ENCODE assay signal across 10 cellular contexts in genomic region chrX:153334654-153335295, GRCh38. TPM values are rescaled to one million over a fixed set of nuclear protein-coding genes. Genes with fewer than 3 reads are reported as not detected.
DNase-seq lines count a peak whose midpoint lies in the region; ATAC-seq, FAIRE-seq and TF ChIP-seq lines count a peak whose summit lies in the region.
"Had no signal": no experiment of that assay in that cellular context is flagged by ENCODE, and none has a peak within 500 bp of the region (broad histone marks: within the 10 kb centered on the region; RNA-seq: fewer than 3 reads in every experiment).

No MANE protein-coding gene starts in this region.

- H3K4me1 Mint-ChIP-seq in activated CD4-positive, alpha-beta T cell treated with anti-CD3 and anti-CD28 coated beads for 36 hours, result peaks cover 50% of the 10 kb centered on the region

- H3K36me3 ChIP-seq in kidney (ENCODE audit: control insufficient read depth in 1 of 2, insufficient read depth in 2 of 2, low read length in 2 of 2) (no peaks in the 10 kb centered on the region), suprapubic skin (no peaks in the 10 kb centered on the region)

- intact Hi-C loops in activated CD4-positive, alpha-beta T cell treated with anti-CD3 and anti-CD28 coated beads for 36 hours (cut with DNase I, micrococcal nuclease), result loop anchor here (1.0 to 10.0 kb wide), 7 partner anchors 136 to 1937 kb away; partner anchors contain the start of genes CCNQ (in 1 of the 2), HAUS7 (in 1 of the 2) and VMA21 (in 1 of the 2)
- intact Hi-C loops in kidney (cut with DNase I), result no loop called here

- H3K27me3 ChIP-seq in suprapubic skin, result no peaks in the 10 kb centered on the region

- POLR2A ChIA-PET in activated CD4-positive, alpha-beta T cell treated with anti-CD3 and anti-CD28 coated beads for 36 hours (lab: Charles Lee), result no interaction called here

- TF ChIP-seq CTCF in kidney (IDR thresholded peaks at IDR 0.05; ENCODE audit: borderline replicate concordance, extremely low read depth, insufficient read depth) (no peak), suprapubic skin (IDR thresholded peaks at IDR 0.05) (no peak)

- CTCF ChIA-PET in activated CD4-positive, alpha-beta T cell treated with anti-CD3 and anti-CD28 coated beads for 36 hours (lab: Charles Lee), result interaction anchor here (0.6 kb wide), 1 partner anchor 83 kb away, joined by 3 read pairs; no protein-coding TSS in a partner anchor

- 62% methylated on average over 15 of the region's 16 CpGs for WGBS in suprapubic skin

- peak overlapping the region; percentile 80 for H3K4me3 Mint-ChIP-seq in activated CD4-positive, alpha-beta T cell treated with anti-CD3 and anti-CD28 coated beads for 36 hours

- H3K27ac Mint-ChIP-seq in activated CD4-positive, alpha-beta T cell treated with anti-CD3 and anti-CD28 coated beads for 36 hours, result peak overlapping the region; percentile 75
- peak overlapping the region; percentile 65 to 72 for H3K27ac Mint-ChIP-seq in activated naive CD4-positive, alpha-beta T cell treated with anti-CD3 and anti-CD28 coated beads, Interleukin-2, amount 50 U/mL, for 72 hours

- H3K9ac ChIP-seq in kidney (ENCODE audit: low read length in 2 of 2), result peak overlapping the region in 1 of 2 donors; percentile 46

- no peaks in the 10 kb centered on the region for H3K9me3 ChIP-seq in kidney (ENCODE audit: control insufficient read depth in 1 of 2, low read length in 2 of 2)
- H3K9me3 ChIP-seq in suprapubic skin, result no peaks in the 10 kb centered on the region

- H3K9me3 Mint-ChIP-seq in activated CD4-positive, alpha-beta T cell treated with anti-CD3 and anti-CD28 coated beads for 36 hours (ENCODE audit: low read depth), result no peaks in the 10 kb centered on the region
- H3K9me3 Mint-ChIP-seq in activated naive CD4-positive, alpha-beta T cell treated with anti-CD3 and anti-CD28 coated beads, Interleukin-2, amount 50 U/mL, for 72 hours, result peaks cover 0 to 5% of the 10 kb centered on the region in 2 donors

- no peak for DNase-seq in activated CD4-positive, alpha-beta T cell treated with anti-CD3 and anti-CD28 coated beads for 36 hours
- DNase-seq in activated CD4-positive, alpha-beta T cell treated with anti-CD3 and anti-CD28 coated beads for 1 hour, result no peak
- no peak for DNase-seq in activated naive CD4-positive, alpha-beta T cell treated with anti-CD3 and anti-CD28 coated beads, Interleukin-2, amount 50 U/mL, for 72 hours (ENCODE audit: low spot score in 2 of 2)
- DNase-seq in kidney (no peak), suprapubic skin (ENCODE audit: low spot score in 2 of 2) (no peak), caudate nucleus (lab: John Stamatoyannopoulos, UW) (no peak), NCI-H774 (lab: John Stamatoyannopoulos, UW) (no peak)

- TF ChIP-seq EP300 in suprapubic skin (IDR thresholded peaks at IDR 0.05), result no peak

- H3K27me3 Mint-ChIP-seq in activated CD4-positive, alpha-beta T cell treated with anti-CD3 and anti-CD28 coated beads for 36 hours, result no peaks in the 10 kb centered on the region

- ATAC-seq in activated CD4-positive, alpha-beta T cell treated with anti-CD3 and anti-CD28 coated beads for 36 hours, result no peak
- no peak for ATAC-seq in activated naive CD4-positive, alpha-beta T cell treated with anti-CD3 and anti-CD28 coated beads, Interleukin-2, amount 50 U/mL, for 72 hours
- no peak for ATAC-seq in HG03159 (IDR thresholded peaks at IDR 0.05; ENCODE audit: unreplicated experiment)

- H3K4me3 ChIP-seq in kidney (ENCODE audit: low read length in 2 of 2), result peak overlapping the region; percentile 38 to 59
- peak overlapping the region; percentile 64 for H3K4me3 ChIP-seq in suprapubic skin

- FAIRE-seq in kidney (lab: Jason Lieb, UNC), result no peak
- FAIRE-seq: endometrium had no signal

- H3K36me3 Mint-ChIP-seq in activated CD4-positive, alpha-beta T cell treated with anti-CD3 and anti-CD28 coated beads for 36 hours (ENCODE audit: low read depth), result peaks cover 29% of the 10 kb centered on the region
- H3K36me3 Mint-ChIP-seq in activated naive CD4-positive, alpha-beta T cell treated with anti-CD3 and anti-CD28 coated beads, Interleukin-2, amount 50 U/mL, for 72 hours, result peaks cover 13 to 36% of the 10 kb centered on the region in 2 donors

- no peak for TF ChIP-seq POLR2A in suprapubic skin (IDR thresholded peaks at IDR 0.05)

- H3K27ac ChIP-seq in kidney (ENCODE audit: low read depth in 2 of 2, low read length in 2 of 2), result no peak overlapping the region
- no peak overlapping the region for H3K27ac ChIP-seq in suprapubic skin
- no peak overlapping the region for H3K27ac ChIP-seq in caudate nucleus (ENCODE audit: low read depth, low read length)

- H3K4me1 ChIP-seq in kidney (ENCODE audit: control insufficient read depth in 1 of 2, insufficient read depth in 1 of 2, low read depth in 1 of 2, low read length in 2 of 2) (peaks cover 0 to 4% of the 10 kb centered on the region in 2 donors), suprapubic skin (peaks cover 9% of the 10 kb centered on the region)

RNA-seq across cellular contexts. Expression of gene ZNF275, which starts 0.8 kb away (rescaled TPM):
- total RNA-seq in activated CD4-positive, alpha-beta T cell treated with anti-CD3 and anti-CD28 coated beads for 36 hours, result 10 to 100 TPM; 11.5 to 13.4 TPM
- total RNA-seq in activated naive CD4-positive, alpha-beta T cell treated with anti-CD3 and anti-CD28 coated beads, Interleukin-2, amount 50 U/mL, for 72 hours, result 10 to 100 TPM in 1 of 2 donors, 1 to 10 TPM in 1; 8.8 to 24.1 TPM
- total RNA-seq in kidney (11.2 TPM), suprapubic skin (1 to 10 TPM; 2.3 to 4.3 (median 3.3) TPM)
- polyA plus RNA-seq in kidney (ENCODE audit: insufficient read depth, low read depth, low replicate concordance), result 4.3 TPM

RNA-seq across cellular contexts. Expression of gene PNMA6F, which starts 13.2 kb away (rescaled TPM):
- not detected for total RNA-seq in activated CD4-positive, alpha-beta T cell treated with anti-CD3 and anti-CD28 coated beads for 36 hours
- total RNA-seq in activated naive CD4-positive, alpha-beta T cell treated with anti-CD3 and anti-CD28 coated beads, Interleukin-2, amount 50 U/mL, for 72 hours, result not detected
- not detected for total RNA-seq in kidney
- not detected for polyA plus RNA-seq in kidney (ENCODE audit: insufficient read depth, low read depth, low replicate concordance)
- not detected for total RNA-seq in suprapubic skin
- total RNA-seq: subcutaneous adipose tissue had no signal
